Comparison of ENCODE assay signal across 9 cellular contexts in genomic region chr1:100034465-100034864, GRCh38.
DNase-seq lines count a peak whose midpoint lies in the region; ATAC-seq and TF ChIP-seq lines count a peak whose summit lies in the region.
"Had no signal": no experiment of that assay in that cellular context is flagged by ENCODE, and none has a peak within 500 bp of the region (broad histone marks: within the 10 kb centered on the region; RNA-seq: fewer than 3 reads in every experiment).

No MANE protein-coding gene starts in this region.

- H3K4me3 Mint-ChIP-seq in nephron progenitor cell = no peak overlapping the region

- H3K4me1 Mint-ChIP-seq in nephron progenitor cell = peaks cover 27% of the 10 kb centered on the region

- peak; percentile 16 for DNase-seq in DMS79 treated with DMSO at 0.1 percent for 48 hours (lab: John Stamatoyannopoulos, UW)
- no peak for DNase-seq in DMS79 (lab: John Stamatoyannopoulos, UW)
- no peak for DNase-seq in LNCaP clone FGC (ENCODE audit: low read depth)
- DNase-seq in astrocyte of the cerebellum (ENCODE audit: low read depth) = no peak
- DNase-seq in nephron progenitor cell = no peak
- no peak for DNase-seq in NCI-H1048 (lab: John Stamatoyannopoulos, UW)

- ATAC-seq in HG03025 (IDR thresholded peaks at IDR 0.05; ENCODE audit: low FRiP score, unreplicated experiment) (no peak), GM21515 (IDR thresholded peaks at IDR 0.05; ENCODE audit: unreplicated experiment) (no peak)

- in situ Hi-C loops in astrocyte of the cerebellum (cut with HindIII; ENCODE audit: low sequenced_read_pairs) = no loop called here

- H3K4me3 ChIP-seq in LNCaP clone FGC (ENCODE audit: low read depth, low read length) = no peak overlapping the region
- no peak overlapping the region for H3K4me3 ChIP-seq in astrocyte of the cerebellum (ENCODE audit: low read depth, low read length)
- H3K4me3 ChIP-seq: SK-N-MC had no signal

- peak overlapping the region; percentile 24 for H3K27ac Mint-ChIP-seq in nephron progenitor cell

- TF ChIP-seq CTCF in LNCaP clone FGC (IDR thresholded peaks at IDR 0.05; ENCODE audit: control insufficient read depth, extremely low read depth, insufficient read depth) (peak; percentile 42), astrocyte of the cerebellum (IDR thresholded peaks at IDR 0.05; ENCODE audit: low read depth, low read length, missing control alignments) (peak; percentile 40), nephron progenitor cell (IDR thresholded peaks at IDR 0.05) (peak; percentile 35)

- H3K27me3 Mint-ChIP-seq in nephron progenitor cell (ENCODE audit: low read depth, poor library complexity) = no peaks in the 10 kb centered on the region

- no peaks in the 10 kb centered on the region for H3K9me3 Mint-ChIP-seq in nephron progenitor cell

- peaks cover 10% of the 10 kb centered on the region for H3K36me3 Mint-ChIP-seq in nephron progenitor cell (ENCODE audit: low read depth)
